Comparison of ENCODE assay signal across 29 cellular contexts in genomic region chr9:8845808-8846207, GRCh38.
DNase-seq lines count a peak whose midpoint lies in the region; TF ChIP-seq lines count a peak whose summit lies in the region.
"Had no signal": no experiment of that assay in that cellular context is flagged by ENCODE, and none has a peak within 500 bp of the region (broad histone marks: within the 10 kb centered on the region; RNA-seq: fewer than 3 reads in every experiment).

No MANE protein-coding gene starts in this region.

- H2AFZ ChIP-seq in Loucy (ENCODE audit: low read length): no peak overlapping the region
- no peak overlapping the region for H2AFZ ChIP-seq in Karpas-422 (ENCODE audit: low read length)

- no peak overlapping the region for H3K9ac ChIP-seq in Loucy (ENCODE audit: low read depth, low read length, poor library complexity, severe bottlenecking)
- no peak overlapping the region for H3K9ac ChIP-seq in Karpas-422 (ENCODE audit: low read length)
- H3K9ac ChIP-seq: BLaER1, KMS-11 had no signal

- H3K27ac ChIP-seq in CD4-positive, alpha-beta memory T cell (ENCODE audit: low read depth, low read length): no peak overlapping the region
- H3K27ac ChIP-seq in Karpas-422 (ENCODE audit: low read length): no peak overlapping the region
- H3K27ac ChIP-seq: BLaER1, breast epithelium, gastroesophageal sphincter, KMS-11, ovary had no signal

- peaks cover 48% of the 10 kb centered on the region for H3K4me1 ChIP-seq in Loucy (ENCODE audit: insufficient read depth, low read length, poor library complexity, severe bottlenecking)
- H3K4me1 ChIP-seq in CD4-positive, alpha-beta memory T cell (ENCODE audit: insufficient read depth, low read length): no peaks in the 10 kb centered on the region
- no peaks in the 10 kb centered on the region for H3K4me1 ChIP-seq in Karpas-422 (ENCODE audit: low read length)
- H3K4me1 ChIP-seq: BLaER1, breast epithelium, gastroesophageal sphincter had no signal

- H3K79me2 ChIP-seq in Loucy (ENCODE audit: insufficient read depth, low read length) (peaks cover 100% of the 10 kb centered on the region), Karpas-422 (ENCODE audit: low read length) (no peaks in the 10 kb centered on the region)

- H3K4me3 ChIP-seq in Loucy (ENCODE audit: low read length, poor library complexity, severe bottlenecking) (no peak overlapping the region), Karpas-422 (ENCODE audit: low read length) (no peak overlapping the region)
- no peak overlapping the region for H3K4me3 ChIP-seq in CD4-positive, alpha-beta memory T cell (ENCODE audit: low read length in 2 of 2)
- H3K4me3 ChIP-seq: BLaER1, breast epithelium, gastroesophageal sphincter, ovary had no signal

- DNase-seq in COR-L47 (lab: John Stamatoyannopoulos, UW) (peak; percentile 9), NCI-H2171 treated with DMSO at 0.1 percent for 48 hours (lab: John Stamatoyannopoulos, UW) (peak; percentile 82), ureter (ENCODE audit: low spot score) (no peak), Karpas-422 (no peak)
- DNase-seq in CD4-positive, alpha-beta memory T cell: no peak
- DNase-seq: activated CD4-positive, alpha-beta T cell treated with anti-CD3 and anti-CD28 coated beads for 36 hours; activated CD8-positive, alpha-beta T cell treated with anti-CD3 and anti-CD28 coated beads for 36 hours; activated naive CD4-positive, alpha-beta T cell treated with anti-CD3 and anti-CD28 coated beads, Interleukin-2, amount 50 U/mL, for 16 hours; amniotic stem cell; DND-41; effector CD4-positive, alpha-beta T cell; GF-D8; HCEC 1CT; NCI-H510A treated with DMSO at 0.1 percent for 48 hours; ovary; SIG-M5; stimulated activated CD4-positive, alpha-beta T cell treated with anti-CD3 and anti-CD28 coated beads, Interleukin-15, amount 100 ng/mL, for 24 hours; SW 1271; T-helper 9 cell had no signal

- H3K9me2 ChIP-seq in Loucy (replicated peaks; ENCODE audit: low read depth, low read length) (no peaks in the 10 kb centered on the region), Karpas-422 (replicated peaks; ENCODE audit: insufficient read depth, low read length) (no peaks in the 10 kb centered on the region)

- H3K27ac Mint-ChIP-seq in brain: peak overlapping the region in 3 of 5 experiments; percentile 17 to 71 (median 33)
- H3K27ac Mint-ChIP-seq in CD4-positive, alpha-beta memory T cell: no peak overlapping the region
- H3K27ac Mint-ChIP-seq: activated CD4-positive, alpha-beta T cell treated with anti-CD3 and anti-CD28 coated beads for 36 hours; activated CD8-positive, alpha-beta T cell treated with anti-CD3 and anti-CD28 coated beads for 36 hours; activated T-helper 17 cell treated with anti-CD3 and anti-CD28 coated beads, Interleukin-2, amount 50 U/mL, for 72 hours; memory B cell; stimulated activated memory B cell treated with anti-CD40 and anti-IgM and Interleukin-4, amounts not matched to agents 10 μg/mL and 1 μg/mL and 100 μg/mL, for 72 hours; type B pancreatic cell had no signal

- H3K27me3 Mint-ChIP-seq in brain: no peaks in the 10 kb centered on the region
- H3K27me3 Mint-ChIP-seq in CD4-positive, alpha-beta memory T cell: peaks cover 5% of the 10 kb centered on the region in 2 donors
- H3K27me3 Mint-ChIP-seq: activated CD8-positive, alpha-beta T cell treated with anti-CD3 and anti-CD28 coated beads for 36 hours; memory B cell; stimulated activated memory B cell treated with anti-CD40 and anti-IgM and Interleukin-4, amounts not matched to agents 10 μg/mL and 1 μg/mL and 100 μg/mL, for 72 hours; type B pancreatic cell had no signal

- TF ChIP-seq CTCF in Loucy (conservative IDR thresholded peaks at IDR 0.05; ENCODE audit: low read length) (no peak), brain (conservative IDR thresholded peaks at IDR 0.05) (no peak)

- H3F3A ChIP-seq in Loucy (ENCODE audit: low read depth): no peaks in the 10 kb centered on the region

- CTCF ChIA-PET in CD4-positive, alpha-beta memory T cell (lab: Charles Lee; ENCODE audit: partially characterized antibody): no interaction called here

- H3K9me3 ChIP-seq in Loucy (ENCODE audit: insufficient read depth, low read depth, low read length) (no peaks in the 10 kb centered on the region), Karpas-422 (ENCODE audit: low read length) (peaks cover 4% of the 10 kb centered on the region)
- H3K9me3 ChIP-seq in CD4-positive, alpha-beta memory T cell (ENCODE audit: control insufficient read depth in 1 of 2, low read length in 2 of 2): no peaks in the 10 kb centered on the region
- H3K9me3 ChIP-seq: BLaER1, breast epithelium, gastroesophageal sphincter, ovary had no signal

- peaks cover 12% of the 10 kb centered on the region; the same call in 1 of the 2 replicates for H3K36me3 ChIP-seq in Loucy (ENCODE audit: insufficient read depth, low read length)
- H3K36me3 ChIP-seq in CD4-positive, alpha-beta memory T cell (ENCODE audit: insufficient read depth, low read length): no peaks in the 10 kb centered on the region
- no peaks in the 10 kb centered on the region for H3K36me3 ChIP-seq in Karpas-422 (ENCODE audit: insufficient read depth, low read length)
- H3K36me3 ChIP-seq: BLaER1, breast epithelium, gastroesophageal sphincter, ovary had no signal

- H3K36me3 Mint-ChIP-seq in brain: peaks cover 38% of the 10 kb centered on the region
- no peaks in the 10 kb centered on the region for H3K36me3 Mint-ChIP-seq in CD4-positive, alpha-beta memory T cell
- H3K36me3 Mint-ChIP-seq: memory B cell; stimulated activated memory B cell treated with anti-CD40 and anti-IgM and Interleukin-4, amounts not matched to agents 10 μg/mL and 1 μg/mL and 100 μg/mL, for 72 hours had no signal

- H3K27me3 ChIP-seq in Loucy (ENCODE audit: insufficient read depth, low read length, poor library complexity, severe bottlenecking) (no peaks in the 10 kb centered on the region), Karpas-422 (ENCODE audit: low read length) (no peaks in the 10 kb centered on the region)
- H3K27me3 ChIP-seq in CD4-positive, alpha-beta memory T cell (ENCODE audit: insufficient read depth, low read length): no peaks in the 10 kb centered on the region
- H3K27me3 ChIP-seq: BLaER1, breast epithelium, ovary had no signal

- POLR2A ChIA-PET in CD4-positive, alpha-beta memory T cell (lab: Charles Lee; ENCODE audit: partially characterized antibody): no interaction called here

- intact Hi-C loops in CD4-positive, alpha-beta memory T cell (cut with micrococcal nuclease): no loop called here

- peaks cover 90% of the 10 kb centered on the region for H3K4me1 Mint-ChIP-seq in brain
- no peaks in the 10 kb centered on the region for H3K4me1 Mint-ChIP-seq in CD4-positive, alpha-beta memory T cell
- H3K4me1 Mint-ChIP-seq: activated CD4-positive, alpha-beta T cell treated with anti-CD3 and anti-CD28 coated beads for 36 hours; activated T-helper 17 cell treated with anti-CD3 and anti-CD28 coated beads, Interleukin-2, amount 50 U/mL, for 72 hours; memory B cell; stimulated activated memory B cell treated with anti-CD40 and anti-IgM and Interleukin-4, amounts not matched to agents 10 μg/mL and 1 μg/mL and 100 μg/mL, for 72 hours had no signal

- H3K9me3 Mint-ChIP-seq in brain: peaks cover 0 to 12% (median 4%) of the 10 kb centered on the region in 5 experiments
- H3K9me3 Mint-ChIP-seq in CD4-positive, alpha-beta memory T cell: peaks cover 0 to 8% (median 0%) of the 10 kb centered on the region in 8 donors
- H3K9me3 Mint-ChIP-seq: activated CD8-positive, alpha-beta T cell treated with anti-CD3 and anti-CD28 coated beads for 36 hours; activated T-helper 17 cell treated with anti-CD3 and anti-CD28 coated beads, Interleukin-2, amount 50 U/mL, for 72 hours; memory B cell; stimulated activated memory B cell treated with anti-CD40 and anti-IgM and Interleukin-4, amounts not matched to agents 10 μg/mL and 1 μg/mL and 100 μg/mL, for 72 hours had no signal

- H3K4me2 ChIP-seq in Loucy (ENCODE audit: low read depth, low read length, poor library complexity, severe bottlenecking) (peak overlapping the region; percentile 52), Karpas-422 (ENCODE audit: low read depth, low read length, poor library complexity, severe bottlenecking) (no peak overlapping the region)
- H3K4me2 ChIP-seq: BLaER1, KMS-11 had no signal

- peaks cover 64% of the 10 kb centered on the region for H4K20me1 ChIP-seq in Loucy (ENCODE audit: insufficient read depth, low read length, poor library complexity, severe bottlenecking)
- H4K20me1 ChIP-seq in Karpas-422 (ENCODE audit: insufficient read depth, low read depth, low read length): no peaks in the 10 kb centered on the region
- H4K20me1 ChIP-seq: BLaER1 had no signal

- no peak overlapping the region for H3K4me3 Mint-ChIP-seq in brain
- H3K4me3 Mint-ChIP-seq in CD4-positive, alpha-beta memory T cell: no peak overlapping the region
- H3K4me3 Mint-ChIP-seq: activated CD4-positive, alpha-beta T cell treated with anti-CD3 and anti-CD28 coated beads for 36 hours; activated CD8-positive, alpha-beta T cell treated with anti-CD3 and anti-CD28 coated beads for 36 hours; activated T-helper 17 cell treated with anti-CD3 and anti-CD28 coated beads, Interleukin-2, amount 50 U/mL, for 72 hours; memory B cell; stimulated activated memory B cell treated with anti-CD40 and anti-IgM and Interleukin-4, amounts not matched to agents 10 μg/mL and 1 μg/mL and 100 μg/mL, for 72 hours; type B pancreatic cell had no signal

Comparison
In these comparisons a context has a peak if more than half of its experiments do, and no peak if none do; other contexts are left out.
1. DNase-seq: peak in COR-L47 (single experiment) and NCI-H2171 treated with DMSO at 0.1 percent for 48 hours (single experiment); none in CD4-positive, alpha-beta memory T cell (0 of 5), ureter (single experiment) and Karpas-422 (single experiment).
2. H3K27ac Mint-ChIP-seq: peak in brain (3 of 5); none in CD4-positive, alpha-beta memory T cell (0 of 7).